9 cellular contexts compared by ENCODE assay signal in genomic region chr19:13788991-13789390, GRCh38. TPM values are rescaled to one million over a fixed set of nuclear protein-coding genes. Genes with fewer than 3 reads are reported as not detected.
A peak's percentile ranks its signal among the peaks of the same experiment; 100 is the strongest.
DNase-seq lines count a peak whose midpoint lies in the region; ATAC-seq and TF ChIP-seq lines count a peak whose summit lies in the region.
"Had no signal": no experiment of that assay in that cellular context is flagged by ENCODE, and none has a peak within 500 bp of the region (broad histone marks: within the 10 kb centered on the region; RNA-seq: fewer than 3 reads in every experiment).

No MANE protein-coding gene starts in this region.

- H3K4me1 Mint-ChIP-seq in memory B cell, result peaks cover 24% of the 10 kb centered on the region

- DNase-seq in M059J (ENCODE audit: low read depth) (peak; percentile 49), adipocyte (ENCODE audit: low read depth) (peak; percentile 91), memory B cell (ENCODE audit: low spot score in 2 of 2) (no peak), omental fat pad (ENCODE audit: low spot score) (no peak), WERI-Rb-1 (no peak)

- H3K27me3 Mint-ChIP-seq in memory B cell, result no peaks in the 10 kb centered on the region

- no peaks in the 10 kb centered on the region for H3K9me3 Mint-ChIP-seq in memory B cell

- H3K4me1 ChIP-seq in BLaER1 treated with 17β-estradiol and CSF1 and Interleukin-3, amounts not matched to agents 10 nM and 100 nM, result peaks cover 47 to 85% (median 75%) of the 10 kb centered on the region in 10 experiments
- H3K4me1 ChIP-seq in adipocyte (ENCODE audit: control insufficient read depth, insufficient read depth, low read length), result peaks cover 33% of the 10 kb centered on the region

- H3K9me3 ChIP-seq in BLaER1 treated with 17β-estradiol and CSF1 and Interleukin-3, amounts not matched to agents 10 nM and 100 nM (replicated peaks in 1 of 11), result no peaks in the 10 kb centered on the region
- H3K9me3 ChIP-seq in adipocyte (ENCODE audit: control insufficient read depth, low read length) (no peaks in the 10 kb centered on the region), WERI-Rb-1 (ENCODE audit: severe bottlenecking) (no peaks in the 10 kb centered on the region)

- peak overlapping the region; percentile 68 for H3K27ac Mint-ChIP-seq in memory B cell

- H3K4me2 ChIP-seq in BLaER1 treated with 17β-estradiol and CSF1 and Interleukin-3, amounts not matched to agents 10 nM and 100 nM, result peak overlapping the region; percentile 62 to 88 (median 74)

- peak overlapping the region in 8 of 10 experiments; percentile 6 to 27 (median 14); a peak in 9 of 20 replicates for H3K4me3 ChIP-seq in BLaER1 treated with 17β-estradiol and CSF1 and Interleukin-3, amounts not matched to agents 10 nM and 100 nM
- no peak overlapping the region for H3K4me3 ChIP-seq in adipocyte (ENCODE audit: low read length)
- H3K4me3 ChIP-seq in WERI-Rb-1 (ENCODE audit: low read depth, low read length), result no peak overlapping the region
- H3K4me3 ChIP-seq: cardiac muscle cell had no signal

- no peaks in the 10 kb centered on the region for H4K20me1 ChIP-seq in BLaER1 treated with 17β-estradiol and CSF1 and Interleukin-3, amounts not matched to agents 10 nM and 100 nM

- TF ChIP-seq CTCF in omental fat pad (IDR thresholded peaks at IDR 0.05) (no peak), WERI-Rb-1 (IDR thresholded peaks at IDR 0.05; ENCODE audit: low read depth, low read length) (no peak)

- H3K9ac ChIP-seq in BLaER1 treated with 17β-estradiol and CSF1 and Interleukin-3, amounts not matched to agents 10 nM and 100 nM, result peak overlapping the region; percentile 53 to 85 (median 81); a peak in 21 of 22 replicates
- H3K9ac ChIP-seq in adipocyte (ENCODE audit: low read length), result peak overlapping the region; percentile 76

- H3K36me3 ChIP-seq in BLaER1 treated with 17β-estradiol and CSF1 and Interleukin-3, amounts not matched to agents 10 nM and 100 nM, result no peaks in the 10 kb centered on the region
- no peaks in the 10 kb centered on the region for H3K36me3 ChIP-seq in adipocyte (ENCODE audit: control insufficient read depth, insufficient read depth, low read length, severe bottlenecking)
- no peaks in the 10 kb centered on the region for H3K36me3 ChIP-seq in WERI-Rb-1
- H3K36me3 ChIP-seq: cardiac muscle cell had no signal

- H3K27ac ChIP-seq in BLaER1 treated with 17β-estradiol and CSF1 and Interleukin-3, amounts not matched to agents 10 nM and 100 nM, result peak overlapping the region; percentile 37 to 98 (median 95); a peak in 21 of 22 replicates
- no peak overlapping the region for H3K27ac ChIP-seq in WERI-Rb-1
- H3K27ac ChIP-seq: cardiac muscle cell had no signal

- H3K36me3 Mint-ChIP-seq in memory B cell, result no peaks in the 10 kb centered on the region

- H3K27me3 ChIP-seq in BLaER1 treated with 17β-estradiol and CSF1 and Interleukin-3, amounts not matched to agents 10 nM and 100 nM, result no peaks in the 10 kb centered on the region
- no peaks in the 10 kb centered on the region for H3K27me3 ChIP-seq in adipocyte (replicated peaks; ENCODE audit: control insufficient read depth, insufficient read depth, low read length)
- H3K27me3 ChIP-seq in WERI-Rb-1 (ENCODE audit: insufficient read depth, low read depth, severe bottlenecking), result no peaks in the 10 kb centered on the region
- H3K27me3 ChIP-seq: cardiac muscle cell had no signal

- peak; percentile 24 for ATAC-seq in memory B cell (ENCODE audit: low read depth)
- no peak for ATAC-seq in omental fat pad (ENCODE audit: low FRiP score)
- no peak for ATAC-seq in HG03439 (IDR thresholded peaks at IDR 0.05; ENCODE audit: unreplicated experiment)
- ATAC-seq in HG03354 (IDR thresholded peaks at IDR 0.05; ENCODE audit: poor library complexity, severe bottlenecking, unreplicated experiment), result no peak

- H3K4me3 Mint-ChIP-seq in memory B cell, result peak overlapping the region; percentile 68

RNA-seq across cellular contexts. Expression of gene ZSWIM4, which starts 6.3 kb away (rescaled TPM):
- 3.6 and 12.2 TPM in 2 replicates for total RNA-seq in M059J (2014; rRNA removed; shearing (Covaris generic))
- 1 to 10 TPM; 3.8 to 5.2 (median 4.6) TPM for total RNA-seq in omental fat pad

RNA-seq across cellular contexts. Expression of gene C19orf53, which starts 14.7 kb away (rescaled TPM):
- 213 and 349 TPM in 2 replicates for total RNA-seq in M059J (2014; rRNA removed; shearing (Covaris generic))
- total RNA-seq in omental fat pad, result 100 to 1,000 TPM; 135 to 206 (median 170) TPM

RNA-seq across cellular contexts. Expression of gene MRI1, which starts 24.7 kb away (rescaled TPM):
- 51.5 and 71.3 TPM in 2 replicates for total RNA-seq in M059J (2014; rRNA removed; shearing (Covaris generic))
- total RNA-seq in omental fat pad, result 10 to 100 TPM; 34.1 to 82.1 (median 38.5) TPM

Comparison
In these comparisons a context has a peak if more than half of its experiments do, and no peak if none do; other contexts are left out.
1. H3K4me3 ChIP-seq: peak in BLaER1 treated with 17β-estradiol and CSF1 and Interleukin-3, amounts not matched to agents 10 nM and 100 nM (8 of 10); none in adipocyte (single experiment) and WERI-Rb-1 (single experiment).
2. DNase-seq: peak in M059J (single experiment) and adipocyte (single experiment); none in memory B cell (0 of 2), omental fat pad (single experiment) and WERI-Rb-1 (single experiment).